ENCODE assay signal across 24 cellular contexts in genomic region chr2:8168876-8169275, GRCh38.
DNase-seq lines count a peak whose midpoint lies in the region; ATAC-seq and TF ChIP-seq lines count a peak whose summit lies in the region.
"Had no signal": no experiment of that assay in that cellular context is flagged by ENCODE, and none has a peak within 500 bp of the region (broad histone marks: within the 10 kb centered on the region; RNA-seq: fewer than 3 reads in every experiment).

No MANE protein-coding gene starts in this region.

- H3K27ac ChIP-seq in BLaER1 (no peak overlapping the region), osteoblast (ENCODE audit: low read depth, low read length) (peak overlapping the region; percentile 45)
- H3K27ac ChIP-seq: dorsolateral prefrontal cortex, upper lobe of right lung, VCaP had no signal

- no peaks in the 10 kb centered on the region for H3K27me3 Mint-ChIP-seq in chondrocyte (ENCODE audit: low read depth)

- no peak overlapping the region for H3K9ac ChIP-seq in BLaER1

- TF ChIP-seq CTCF in chondrocyte (IDR thresholded peaks at IDR 0.05) (no peak), osteoblast (IDR thresholded peaks at IDR 0.05; ENCODE audit: extremely low read depth, low read depth, low read length) (no peak)

- H3K36me3 ChIP-seq in BLaER1: no peaks in the 10 kb centered on the region
- no peaks in the 10 kb centered on the region for H3K36me3 ChIP-seq in osteoblast (ENCODE audit: insufficient read depth, low read length)
- H3K36me3 ChIP-seq: upper lobe of right lung had no signal

- H3K4me1 Mint-ChIP-seq in chondrocyte (ENCODE audit: low read depth): peaks cover 54% of the 10 kb centered on the region

- no peak for ATAC-seq in GM19351 (IDR thresholded peaks at IDR 0.05; ENCODE audit: unreplicated experiment)
- ATAC-seq: left ventricle myocardium superior, upper lobe of right lung had no signal

- H3K79me2 ChIP-seq in osteoblast (ENCODE audit: insufficient read depth, low read length): no peaks in the 10 kb centered on the region

- H3K4me1 ChIP-seq in BLaER1: peaks cover 17% of the 10 kb centered on the region
- H3K4me1 ChIP-seq in osteoblast (ENCODE audit: insufficient read depth, low read length): peaks cover 37% of the 10 kb centered on the region
- H3K4me1 ChIP-seq: upper lobe of right lung had no signal

- H3K4me3 ChIP-seq in BLaER1 (no peak overlapping the region), osteoblast (ENCODE audit: insufficient read depth, low read length) (no peak overlapping the region)
- H3K4me3 ChIP-seq: dorsolateral prefrontal cortex, smooth muscle cell, upper lobe of right lung had no signal

- H4K20me1 ChIP-seq in BLaER1 (no peaks in the 10 kb centered on the region), osteoblast (ENCODE audit: insufficient read depth, low read length) (no peaks in the 10 kb centered on the region)

- H3K9me3 ChIP-seq in BLaER1 (no peaks in the 10 kb centered on the region), osteoblast (ENCODE audit: low read depth, low read length) (no peaks in the 10 kb centered on the region)
- H3K9me3 ChIP-seq: upper lobe of right lung had no signal

- H3K27me3 ChIP-seq in BLaER1: no peaks in the 10 kb centered on the region
- no peaks in the 10 kb centered on the region for H3K27me3 ChIP-seq in osteoblast (ENCODE audit: insufficient read depth, low read length)
- H3K27me3 ChIP-seq: upper lobe of right lung had no signal

- H3K4me3 Mint-ChIP-seq in chondrocyte (ENCODE audit: unreplicated experiment): no peak overlapping the region

- no peaks in the 10 kb centered on the region for H3K36me3 Mint-ChIP-seq in chondrocyte (ENCODE audit: low read depth)

- H3K27ac Mint-ChIP-seq in chondrocyte (ENCODE audit: unreplicated experiment): peak overlapping the region; percentile 89
- H3K27ac Mint-ChIP-seq: activated naive CD4-positive, alpha-beta T cell treated with anti-CD3 and anti-CD28 coated beads, Interleukin-2, amount 50 U/mL, for 72 hours had no signal

- H3K4me2 ChIP-seq in BLaER1: peak overlapping the region; percentile 1; the same call in 1 of the 2 replicates
- peak overlapping the region; percentile 49 for H3K4me2 ChIP-seq in osteoblast (ENCODE audit: insufficient read depth, low read length)
- H3K4me2 ChIP-seq: smooth muscle cell had no signal

- no peak overlapping the region for H2AFZ ChIP-seq in osteoblast (ENCODE audit: low read length)

- no peaks in the 10 kb centered on the region for H3K9me3 Mint-ChIP-seq in chondrocyte (ENCODE audit: low read depth)

- DNase-seq in EL (peak; percentile 9), chondrocyte (ENCODE audit: low spot score) (no peak), osteoblast (ENCODE audit: insufficient read length, low spot score, missing footprints) (no peak), activated T-cell treated with anti-CD3 and anti-CD28 coated beads for 4 hours (no peak)
- DNase-seq in activated CD8-positive, alpha-beta memory T cell treated with anti-CD3 and anti-CD28 coated beads for 24 hours: no peak
- DNase-seq: activated CD4-positive, alpha-beta T cell treated with anti-CD3 and anti-CD28 coated beads for 48 hours; activated CD8-positive, alpha-beta memory T cell treated with anti-CD3 and anti-CD28 coated beads, Interleukin-2, amount 50 U/mL, for 48 hours; Calu3; central memory CD4-positive, alpha-beta T cell; DMS79 treated with DMSO at 0.1 percent for 48 hours; dorsolateral prefrontal cortex; islet precursor cell; left ventricle myocardium superior; NCI-H187; NCI-H524 treated with DMSO at 0.1 percent for 48 hours; nucleus accumbens; stimulated activated CD4-positive, alpha-beta T cell treated with anti-CD3 and anti-CD28 coated beads, Interleukin-2, amount 100 ng/mL, for 24 hours; substantia nigra; upper lobe of right lung had no signal
